Comparison of ENCODE assay signal across 8 cellular contexts in genomic region chr7:78316110-78316509, GRCh38.
"Had no signal": no experiment of that assay in that cellular context is flagged by ENCODE, and none has a peak within 500 bp of the region (broad histone marks: within the 10 kb centered on the region; RNA-seq: fewer than 3 reads in every experiment).

No MANE protein-coding gene starts in this region.

- ATAC-seq: GM23338, K562 had no signal

- DNase-seq: H9, HCEC 1CT, HFFc6, IMR-90, KG1 had no signal

- H3K27ac ChIP-seq: HL-60 had no signal
